In genomic region chr20:761418-762381, GRCh38 we compare ENCODE assay signal across 13 cellular contexts. TPM values are rescaled to one million over a fixed set of nuclear protein-coding genes. Genes with fewer than 3 reads are reported as not detected.
"Had no signal": no experiment of that assay in that cellular context is flagged by ENCODE, and none has a peak within 500 bp of the region (broad histone marks: within the 10 kb centered on the region; RNA-seq: fewer than 3 reads in every experiment).

No MANE protein-coding gene starts in this region.

- H3K4me3 ChIP-seq: gastrocnemius medialis, heart left ventricle, spleen, thoracic aorta, upper lobe of right lung had no signal

- H3K9me3 ChIP-seq: gastrocnemius medialis, heart left ventricle, spleen, thoracic aorta, upper lobe of right lung had no signal

- DNase-seq: activated B cell treated with CpG ODN at 0.5 μM for 24 hours; activated T-cell treated with anti-CD3 and anti-CD28 coated beads, Interleukin-2, amount 50 U/mL, for 4 hours; gastrocnemius medialis; heart left ventricle; immature natural killer cell; kidney glomerular epithelial cell; mesenchymal stem cell; spleen had no signal

- H3K4me1 ChIP-seq: gastrocnemius medialis, upper lobe of right lung had no signal

- H3K27ac ChIP-seq: epithelial cell of prostate, gastrocnemius medialis, heart left ventricle, spleen, thoracic aorta, upper lobe of right lung had no signal

- H3K36me3 ChIP-seq: gastrocnemius medialis, spleen, thoracic aorta, upper lobe of right lung had no signal

RNA-seq across cellular contexts. Expression of gene SLC52A3, which starts 6.6 kb away (rescaled TPM):
- total RNA-seq: activated B cell treated with CpG ODN at 0.5 μM for 24 hours; activated CD8-positive, alpha-beta T cell treated with anti-CD3 and anti-CD28 coated beads, Interleukin-2, amount 10 ng/mL, durations not matched to agents 7 days and 5 days; activated naive CD4-positive, alpha-beta T cell treated with anti-CD3 and anti-CD28 coated beads for 36 hours; activated T-cell treated with anti-CD3 and anti-CD28 coated beads, Interleukin-2, amount 50 U/mL, for 4 hours had no signal
- polyA plus RNA-seq: immature natural killer cell had no signal
